In the genomic region with DNA sequence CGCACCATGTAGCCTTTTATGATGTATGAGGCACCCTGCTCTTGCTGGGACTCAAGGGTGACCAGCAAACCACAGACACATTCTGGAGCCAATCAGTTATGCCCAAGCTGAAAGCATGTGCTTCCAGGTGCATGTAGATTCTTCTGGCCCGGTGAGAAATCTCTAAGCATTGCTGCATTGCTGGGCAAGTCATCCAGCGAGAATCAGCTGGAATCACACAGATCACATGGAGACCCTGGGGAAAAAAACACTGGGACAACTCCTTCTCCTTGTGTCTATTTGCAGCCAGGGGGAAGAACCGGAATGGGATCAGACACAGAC, we compare ENCODE assay signal across 3 cellular contexts.
TF ChIP-seq lines count a peak whose summit lies in the region.

No MANE protein-coding gene starts in this region.

TF ChIP-seq in GM12891, 5 proteins besides CTCF, POLR2A, EP300 and RAD21:
- TF ChIP-seq POU2F2 (IDR thresholded peaks at IDR 0.05; ENCODE audit: low read depth, low read length) (peak; percentile 35; the same call in 1 of the 2 replicates), PAX5 (IDR thresholded peaks at IDR 0.05; ENCODE audit: insufficient read depth, low read length, severe bottlenecking) (no peak)

TF ChIP-seq in IMR-90, 13 proteins besides CTCF, POLR2A, EP300 and RAD21 (continued from another document):
- TF ChIP-seq FOS (IDR thresholded peaks at IDR 0.05; ENCODE audit: low read depth, low read length) (no peak), RFX5 (IDR thresholded peaks at IDR 0.05; ENCODE audit: low read depth, low read length) (no peak), MAFK (IDR thresholded peaks at IDR 0.05; ENCODE audit: low read depth, low read length) (no peak), MAZ (IDR thresholded peaks at IDR 0.05; ENCODE audit: borderline replicate concordance, low read depth, low read length) (no peak), SMC3 (IDR thresholded peaks at IDR 0.05; ENCODE audit: low read depth, low read length) (no peak), CEBPB (IDR thresholded peaks at IDR 0.05; ENCODE audit: low read depth, low read length) (no peak), MXI1 (IDR thresholded peaks at IDR 0.05; ENCODE audit: borderline replicate concordance, low read depth, low read length) (no peak), CHD1 (IDR thresholded peaks at IDR 0.05; ENCODE audit: low read depth, low read length) (no peak), RCOR1 (IDR thresholded peaks at IDR 0.05; ENCODE audit: insufficient replicate concordance, low read length) (no peak), BHLHE40 (IDR thresholded peaks at IDR 0.05; ENCODE audit: low read depth, low read length) (no peak)
- TF ChIP-seq, protein P1, sequence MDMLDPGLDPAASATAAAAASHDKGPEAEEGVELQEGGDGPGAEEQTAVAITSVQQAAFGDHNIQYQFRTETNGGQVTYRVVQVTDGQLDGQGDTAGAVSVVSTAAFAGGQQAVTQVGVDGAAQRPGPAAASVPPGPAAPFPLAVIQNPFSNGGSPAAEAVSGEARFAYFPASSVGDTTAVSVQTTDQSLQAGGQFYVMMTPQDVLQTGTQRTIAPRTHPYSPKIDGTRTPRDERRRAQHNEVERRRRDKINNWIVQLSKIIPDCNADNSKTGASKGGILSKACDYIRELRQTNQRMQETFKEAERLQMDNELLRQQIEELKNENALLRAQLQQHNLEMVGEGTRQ (IDR thresholded peaks at IDR 0.05; ENCODE audit: low read depth, low read length), result no peak
- TF ChIP-seq, protein P2, sequence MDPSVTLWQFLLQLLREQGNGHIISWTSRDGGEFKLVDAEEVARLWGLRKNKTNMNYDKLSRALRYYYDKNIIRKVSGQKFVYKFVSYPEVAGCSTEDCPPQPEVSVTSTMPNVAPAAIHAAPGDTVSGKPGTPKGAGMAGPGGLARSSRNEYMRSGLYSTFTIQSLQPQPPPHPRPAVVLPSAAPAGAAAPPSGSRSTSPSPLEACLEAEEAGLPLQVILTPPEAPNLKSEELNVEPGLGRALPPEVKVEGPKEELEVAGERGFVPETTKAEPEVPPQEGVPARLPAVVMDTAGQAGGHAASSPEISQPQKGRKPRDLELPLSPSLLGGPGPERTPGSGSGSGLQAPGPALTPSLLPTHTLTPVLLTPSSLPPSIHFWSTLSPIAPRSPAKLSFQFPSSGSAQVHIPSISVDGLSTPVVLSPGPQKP (IDR thresholded peaks at IDR 0.05; ENCODE audit: borderline replicate concordance, low read depth, low read length), result no peak

TF ChIP-seq in GM12878, 131 proteins besides CTCF, POLR2A, EP300 and RAD21:
- TF ChIP-seq, protein P3, sequence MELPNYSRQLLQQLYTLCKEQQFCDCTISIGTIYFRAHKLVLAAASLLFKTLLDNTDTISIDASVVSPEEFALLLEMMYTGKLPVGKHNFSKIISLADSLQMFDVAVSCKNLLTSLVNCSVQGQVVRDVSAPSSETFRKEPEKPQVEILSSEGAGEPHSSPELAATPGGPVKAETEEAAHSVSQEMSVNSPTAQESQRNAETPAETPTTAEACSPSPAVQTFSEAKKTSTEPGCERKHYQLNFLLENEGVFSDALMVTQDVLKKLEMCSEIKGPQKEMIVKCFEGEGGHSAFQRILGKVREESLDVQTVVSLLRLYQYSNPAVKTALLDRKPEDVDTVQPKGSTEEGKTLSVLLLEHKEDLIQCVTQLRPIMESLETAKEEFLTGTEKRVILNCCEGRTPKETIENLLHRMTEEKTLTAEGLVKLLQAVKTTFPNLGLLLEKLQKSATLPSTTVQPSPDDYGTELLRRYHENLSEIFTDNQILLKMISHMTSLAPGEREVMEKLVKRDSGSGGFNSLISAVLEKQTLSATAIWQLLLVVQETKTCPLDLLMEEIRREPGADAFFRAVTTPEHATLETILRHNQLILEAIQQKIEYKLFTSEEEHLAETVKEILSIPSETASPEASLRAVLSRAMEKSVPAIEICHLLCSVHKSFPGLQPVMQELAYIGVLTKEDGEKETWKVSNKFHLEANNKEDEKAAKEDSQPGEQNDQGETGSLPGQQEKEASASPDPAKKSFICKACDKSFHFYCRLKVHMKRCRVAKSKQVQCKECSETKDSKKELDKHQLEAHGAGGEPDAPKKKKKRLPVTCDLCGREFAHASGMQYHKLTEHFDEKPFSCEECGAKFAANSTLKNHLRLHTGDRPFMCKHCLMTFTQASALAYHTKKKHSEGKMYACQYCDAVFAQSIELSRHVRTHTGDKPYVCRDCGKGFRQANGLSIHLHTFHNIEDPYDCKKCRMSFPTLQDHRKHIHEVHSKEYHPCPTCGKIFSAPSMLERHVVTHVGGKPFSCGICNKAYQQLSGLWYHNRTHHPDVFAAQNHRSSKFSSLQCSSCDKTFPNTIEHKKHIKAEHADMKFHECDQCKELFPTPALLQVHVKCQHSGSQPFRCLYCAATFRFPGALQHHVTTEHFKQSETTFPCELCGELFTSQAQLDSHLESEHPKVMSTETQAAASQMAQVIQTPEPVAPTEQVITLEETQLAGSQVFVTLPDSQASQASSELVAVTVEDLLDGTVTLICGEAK (IDR thresholded peaks at IDR 0.05; ENCODE audit: borderline replicate concordance), result no peak
- TF ChIP-seq HDAC6 (IDR thresholded peaks at IDR 0.05; ENCODE audit: unreplicated experiment) (no peak), RUNX3 (IDR thresholded peaks at IDR 0.05; ENCODE audit: low read length) (peak; percentile 61), BMI1 (IDR thresholded peaks at IDR 0.05; ENCODE audit: borderline replicate concordance) (no peak)
